Comparison of ENCODE assay signal across 25 cellular contexts in the genomic region with DNA sequence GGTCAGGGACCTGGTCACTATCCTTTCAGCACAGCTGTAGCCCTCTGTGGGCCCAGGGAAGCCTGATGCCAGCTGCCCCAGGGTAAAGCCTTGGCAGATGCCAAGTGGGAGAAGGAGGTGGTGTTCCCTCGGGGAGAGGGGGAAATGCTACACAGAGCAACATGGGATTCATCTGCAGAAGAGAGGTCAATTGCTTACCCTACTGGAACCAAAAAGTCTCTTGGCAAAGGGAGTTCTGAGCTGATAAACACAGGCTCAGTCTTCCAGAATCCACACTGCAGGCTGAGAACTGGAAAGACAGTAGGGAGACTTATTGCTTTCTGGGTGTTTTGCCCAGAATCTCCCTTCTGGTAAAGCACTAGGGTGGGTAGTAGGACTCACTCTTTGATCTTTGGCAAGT.
"Had no signal": no experiment of that assay in that cellular context is flagged by ENCODE, and none has a peak within 500 bp of the region (broad histone marks: within the 10 kb centered on the region; RNA-seq: fewer than 3 reads in every experiment).

No MANE protein-coding gene starts in this region.

- H3K27ac ChIP-seq: neural progenitor cell, ovary, parathyroid adenoma, psoas muscle, right lobe of liver, sigmoid colon, stomach, thoracic aorta, thyroid gland, tibial nerve, upper lobe of left lung, uterus had no signal

- H3K27me3 ChIP-seq: neural progenitor cell, ovary, right lobe of liver, sigmoid colon, stomach, thyroid gland, tibial nerve, upper lobe of left lung, uterus had no signal

- ATAC-seq: naive thymus-derived CD4-positive, alpha-beta T cell; natural killer cell; psoas muscle; right lobe of liver; stimulated activated effector memory CD8-positive, alpha-beta T cell treated with anti-CD3 and anti-CD28 coated beads, Interleukin-12 subunit alpha, Interleukin-12 subunit beta, amount 100 ng/mL, for 72 hours had no signal

- H3K9me3 ChIP-seq: ovary, right lobe of liver, thyroid gland, uterus had no signal

- H3K36me3 ChIP-seq: neural progenitor cell, ovary, right lobe of liver, sigmoid colon, stomach, thoracic aorta, thyroid gland, tibial nerve, upper lobe of left lung, uterus had no signal

- H3K4me1 ChIP-seq: neural progenitor cell, parathyroid adenoma, psoas muscle, right lobe of liver, sigmoid colon, stomach, thyroid gland, tibial nerve, upper lobe of left lung, uterus had no signal

- DNase-seq: naive thymus-derived CD4-positive, alpha-beta T cell; natural killer cell; occipital lobe; ovary; posterior cingulate gyrus; psoas muscle; right cardiac atrium; right lobe of liver; sigmoid colon; small intestine; stimulated activated CD4-positive, alpha-beta T cell treated with anti-CD3 and anti-CD28 coated beads, Interleukin-15, amount 100 ng/mL, for 24 hours; stimulated activated CD4-positive, alpha-beta T cell treated with anti-CD3 and anti-CD28 coated beads, Interleukin-2, amount 100 ng/mL, for 24 hours; stimulated activated CD4-positive, alpha-beta T cell treated with anti-CD3 and anti-CD28 coated beads, Interleukin-2, amount 100 ng/mL, for 48 hours; stimulated activated CD4-positive, alpha-beta T cell treated with anti-CD3 and anti-CD28 coated beads, Interleukin-4, amount 100 ng/mL, for 24 hours; stimulated activated naive CD4-positive, alpha-beta T cell; stomach; thyroid gland; trophoblast cell; upper lobe of left lung; uterus had no signal

- H3K4me3 ChIP-seq: neural progenitor cell, ovary, psoas muscle, right lobe of liver, sigmoid colon, stomach, thoracic aorta, thyroid gland, tibial nerve, upper lobe of left lung, uterus had no signal
